In genomic region chr20:5127204-5127858, GRCh38 we compare ENCODE assay signal across 1 cellular context.
TF ChIP-seq lines count a peak whose summit lies in the region.

No MANE protein-coding gene starts in this region.

TF ChIP-seq in HepG2, 621 proteins besides CTCF, POLR2A, EP300 and RAD21 (continued from another document and continues in another):
- TF ChIP-seq HNF1A (IDR thresholded peaks at IDR 0.05; ENCODE audit: low read depth) = no peak
- TF ChIP-seq HNF1A (CRISPR knock-in tag; IDR thresholded peaks at IDR 0.05; ENCODE audit: borderline replicate concordance) = 0 out of 2 replicates have a peak, but pooled peaks have one; percentile 5
- no peak for TF ChIP-seq PREB (CRISPR knock-in tag; IDR thresholded peaks at IDR 0.05)
- TF ChIP-seq MYNN (CRISPR knock-in tag; IDR thresholded peaks at IDR 0.05; ENCODE audit: low read depth) = no peak; the same call in 1 of the 2 replicates
- TF ChIP-seq ZNF691 (CRISPR knock-in tag; IDR thresholded peaks at IDR 0.05; ENCODE audit: borderline replicate concordance, low read depth) = peak; percentile 8
- TF ChIP-seq ZSCAN21 (CRISPR knock-in tag; IDR thresholded peaks at IDR 0.05; ENCODE audit: borderline replicate concordance) = peak; percentile 90
- TF ChIP-seq ZFP62 (CRISPR knock-in tag; IDR thresholded peaks at IDR 0.05) = no peak
- TF ChIP-seq ZNF225 (CRISPR knock-in tag; IDR thresholded peaks at IDR 0.05) = no peak; the same call in 1 of the 2 replicates
- no peak for TF ChIP-seq ZFP41 (CRISPR knock-in tag; IDR thresholded peaks at IDR 0.05; ENCODE audit: borderline replicate concordance)
- no peak for TF ChIP-seq ZC3H13 (CRISPR knock-in tag; IDR thresholded peaks at IDR 0.05)
- TF ChIP-seq REL (CRISPR knock-in tag; conservative IDR thresholded peaks at IDR 0.05) = 0 out of 2 replicates have a peak, but pooled peaks have one; percentile 20
- no peak for TF ChIP-seq DZIP1 (CRISPR knock-in tag; IDR thresholded peaks at IDR 0.05)
- TF ChIP-seq TCF7L2 (IDR thresholded peaks at IDR 0.05; ENCODE audit: low read depth, low read length) = no peak
- TF ChIP-seq SRY (CRISPR knock-in tag; IDR thresholded peaks at IDR 0.05) = peak; percentile 55; the same call in 1 of the 2 replicates
- no peak for TF ChIP-seq SMYD3 (CRISPR knock-in tag; IDR thresholded peaks at IDR 0.05)
- no peak for TF ChIP-seq ZNF275 (CRISPR knock-in tag; IDR thresholded peaks at IDR 0.05; ENCODE audit: borderline replicate concordance)
- no peak for TF ChIP-seq ZNF616 (CRISPR knock-in tag; IDR thresholded peaks at IDR 0.05; ENCODE audit: low read depth)
- peak; percentile 84 for TF ChIP-seq ZNF547 (CRISPR knock-in tag; IDR thresholded peaks at IDR 0.05)
- peak; percentile 59; the same call in 1 of the 2 replicates for TF ChIP-seq FOXC1 (CRISPR knock-in tag; IDR thresholded peaks at IDR 0.05; ENCODE audit: borderline replicate concordance)
- TF ChIP-seq ZNF414 (CRISPR knock-in tag; IDR thresholded peaks at IDR 0.05) = no peak
- TF ChIP-seq ZNF264 (CRISPR knock-in tag; IDR thresholded peaks at IDR 0.05) = no peak
- no peak for TF ChIP-seq ATF7-NPFF (CRISPR knock-in tag; IDR thresholded peaks at IDR 0.05; ENCODE audit: low read depth)
- TF ChIP-seq EHMT2 (IDR thresholded peaks at IDR 0.05; ENCODE audit: borderline replicate concordance, low read depth, low read length) = no peak
- TF ChIP-seq ZNF224 (CRISPR knock-in tag; IDR thresholded peaks at IDR 0.05) = no peak
- TF ChIP-seq HMG20A (CRISPR knock-in tag; IDR thresholded peaks at IDR 0.05; ENCODE audit: borderline replicate concordance) = no peak
- TF ChIP-seq CENPT (CRISPR knock-in tag; IDR thresholded peaks at IDR 0.05; ENCODE audit: low read depth) = no peak
- TF ChIP-seq ZNF563 (CRISPR knock-in tag; IDR thresholded peaks at IDR 0.05) = 0 out of 2 replicates have a peak, but pooled peaks have one; percentile 94
- no peak for TF ChIP-seq JARID2 (CRISPR knock-in tag; IDR thresholded peaks at IDR 0.05; ENCODE audit: insufficient replicate concordance)
- peak; percentile 27; the same call in 1 of the 2 replicates for TF ChIP-seq ZNF451 (CRISPR knock-in tag; IDR thresholded peaks at IDR 0.05)
- no peak for TF ChIP-seq KLF16 (CRISPR knock-in tag; IDR thresholded peaks at IDR 0.05)
- TF ChIP-seq ZNF503 (CRISPR knock-in tag; IDR thresholded peaks at IDR 0.05) = no peak
- no peak for TF ChIP-seq ZNF720 (CRISPR knock-in tag; IDR thresholded peaks at IDR 0.05)
- no peak for TF ChIP-seq MED8 (CRISPR knock-in tag; IDR thresholded peaks at IDR 0.05; ENCODE audit: insufficient replicate concordance)
- no peak for TF ChIP-seq RELA (CRISPR knock-in tag; IDR thresholded peaks at IDR 0.05)
- no peak for TF ChIP-seq ZSCAN25 (CRISPR knock-in tag; IDR thresholded peaks at IDR 0.05)
- TF ChIP-seq HHEX (CRISPR knock-in tag; IDR thresholded peaks at IDR 0.05) = no peak
- no peak for TF ChIP-seq AKNA (CRISPR knock-in tag; IDR thresholded peaks at IDR 0.05; ENCODE audit: borderline replicate concordance)
- 0 out of 2 replicates have a peak, but pooled peaks have one; percentile 24 for TF ChIP-seq GFI1 (CRISPR knock-in tag; IDR thresholded peaks at IDR 0.05; ENCODE audit: borderline replicate concordance)
- TF ChIP-seq NR3C1 (CRISPR knock-in tag; IDR thresholded peaks at IDR 0.05) = no peak
- TF ChIP-seq MAFG (CRISPR knock-in tag; IDR thresholded peaks at IDR 0.05) = peak; percentile 37; the same call in 1 of the 2 replicates
- TF ChIP-seq HDAC2 (CRISPR knock-in tag; IDR thresholded peaks at IDR 0.05) = no peak; the same call in 1 of the 2 replicates
- TF ChIP-seq ZNF672 (CRISPR knock-in tag; IDR thresholded peaks at IDR 0.05) = no peak
- no peak for TF ChIP-seq HNRNPH1 (optimal IDR thresholded peaks at IDR 0.05; ENCODE audit: low read depth, low read length)
- no peak for TF ChIP-seq ZNF879 (CRISPR knock-in tag; IDR thresholded peaks at IDR 0.05)
- no peak for TF ChIP-seq ZMAT3 (CRISPR knock-in tag; conservative IDR thresholded peaks at IDR 0.05)
